1 cellular context compared by ENCODE assay signal in genomic region chr18:62372156-62372555, GRCh38.
TF ChIP-seq lines count a peak whose summit lies in the region.

No MANE protein-coding gene starts in this region.

TF ChIP-seq in WTC11, 78 proteins besides CTCF, POLR2A, EP300 and RAD21 (continued from another document):
- TF ChIP-seq AFF4 (CRISPR knock-in tag; IDR thresholded peaks at IDR 0.05; ENCODE audit: borderline replicate concordance) = no peak
- no peak for TF ChIP-seq CREM (CRISPR knock-in tag; IDR thresholded peaks at IDR 0.05)
- no peak for TF ChIP-seq JAZF1 (CRISPR knock-in tag; IDR thresholded peaks at IDR 0.05)
